ENCODE assay signal across 18 cellular contexts in genomic region chr19:5358173-5358800, GRCh38. TPM values are rescaled to one million over a fixed set of nuclear protein-coding genes. Genes with fewer than 3 reads are reported as not detected.
DNase-seq lines count a peak whose midpoint lies in the region; ATAC-seq and TF ChIP-seq lines count a peak whose summit lies in the region.
"Had no signal": no experiment of that assay in that cellular context is flagged by ENCODE, and none has a peak within 500 bp of the region (broad histone marks: within the 10 kb centered on the region; RNA-seq: fewer than 3 reads in every experiment).

No MANE protein-coding gene starts in this region.

- in situ Hi-C loops in KBM-7 (cut with MboI; ENCODE audit: low pct_unique_long_range_greater_than_20kb, low sequenced_read_pairs), result no loop called here

- H3K4me2 ChIP-seq in neuronal stem cell (ENCODE audit: insufficient read depth, low read length, poor library complexity, severe bottlenecking), result no peak overlapping the region

- no peak overlapping the region for H2BK12ac ChIP-seq in neuronal stem cell (ENCODE audit: low read length)

- no peak overlapping the region for H3K18ac ChIP-seq in neuronal stem cell (ENCODE audit: low read length)

- H3K14ac ChIP-seq in neuronal stem cell (ENCODE audit: low read length), result no peak overlapping the region

- no peak overlapping the region for H3K27ac ChIP-seq in neuronal stem cell (replicated peaks; ENCODE audit: low read length)
- H3K27ac ChIP-seq: brain microvascular endothelial cell, dorsolateral prefrontal cortex, esophagus muscularis mucosa, sigmoid colon had no signal

- peak; percentile 38 for DNase-seq in NCI-H82 (lab: John Stamatoyannopoulos, UW)
- no peak for DNase-seq in NCI-H82 treated with DMSO at 0.1 percent for 48 hours (lab: John Stamatoyannopoulos, UW; ENCODE audit: unreplicated experiment)
- peak; percentile 39 for DNase-seq in NCI-H446 treated with DMSO at 0.1 percent for 48 hours (lab: John Stamatoyannopoulos, UW)
- DNase-seq in cardiac fibroblast (ENCODE audit: low read depth in 2 of 2), result peak; percentile 20 to 34
- DNase-seq in neuronal stem cell (ENCODE audit: low spot score), result no peak
- no peak for DNase-seq in activated T-cell treated with anti-CD3 and anti-CD28 coated beads, Interleukin-2, amount 50 U/mL, for 1 hour
- no peak for DNase-seq in KBM-7
- DNase-seq: activated CD4-positive, alpha-beta T cell treated with anti-CD3 and anti-CD28 coated beads for 48 hours; activated naive CD4-positive, alpha-beta T cell treated with Interleukin-2 at 50 U/mL for 16 hours; brain microvascular endothelial cell; dorsolateral prefrontal cortex; hippocampal formation; MV-4-11; NCI-H2081; sigmoid colon; T1000 had no signal

- H3K4me3 ChIP-seq in cardiac fibroblast (replicated peaks in 1 of 2; ENCODE audit: low read depth in 2 of 2, low read length in 2 of 2) (no peak overlapping the region), neuronal stem cell (ENCODE audit: low read length in 2 of 2) (no peak overlapping the region)
- H3K4me3 ChIP-seq: dorsolateral prefrontal cortex, esophagus muscularis mucosa, sigmoid colon had no signal

- peak overlapping the region; percentile 26 for H2AK5ac ChIP-seq in neuronal stem cell (ENCODE audit: low read depth, low read length)

- H3K79me1 ChIP-seq in neuronal stem cell (ENCODE audit: low read depth, low read length), result no peaks in the 10 kb centered on the region

- H2BK15ac ChIP-seq in neuronal stem cell (ENCODE audit: low read length), result no peak overlapping the region

- H3K9ac ChIP-seq in neuronal stem cell (ENCODE audit: low read depth, low read length, poor library complexity), result no peak overlapping the region

- no peaks in the 10 kb centered on the region for H3K27me3 ChIP-seq in neuronal stem cell (ENCODE audit: control insufficient read depth in 3 of 3, insufficient read depth in 3 of 3, low read depth in 1 of 3, low read length in 3 of 3)
- H3K27me3 ChIP-seq: brain microvascular endothelial cell had no signal

- no peak overlapping the region for H3K23ac ChIP-seq in neuronal stem cell (ENCODE audit: low read depth, low read length, poor library complexity)

- no peak overlapping the region for H2BK5ac ChIP-seq in neuronal stem cell (ENCODE audit: low read length)

- ATAC-seq in GM18909 (IDR thresholded peaks at IDR 0.05; ENCODE audit: poor library complexity, unreplicated experiment), result no peak

- H3K9me3 ChIP-seq in neuronal stem cell (replicated peaks in 1 of 2; ENCODE audit: control insufficient read depth in 2 of 2, insufficient read depth in 1 of 2, low read depth in 1 of 2, low read length in 2 of 2), result no peaks in the 10 kb centered on the region
- H3K9me3 ChIP-seq: esophagus muscularis mucosa, sigmoid colon had no signal

- H2BK120ac ChIP-seq in neuronal stem cell (ENCODE audit: low read depth, low read length), result no peak overlapping the region

- H3K36me3 ChIP-seq in neuronal stem cell (replicated peaks in 1 of 2; ENCODE audit: control insufficient read depth in 2 of 2, insufficient read depth in 2 of 2, low read length in 2 of 2), result no peaks in the 10 kb centered on the region
- H3K36me3 ChIP-seq: brain microvascular endothelial cell, esophagus muscularis mucosa, sigmoid colon had no signal

- no peak overlapping the region for H4K8ac ChIP-seq in neuronal stem cell (ENCODE audit: low read depth, low read length)

- WGBS in neuronal stem cell (ENCODE audit: extremely low coverage in 2 of 2, insufficient read length in 2 of 2, insufficient replicate concordance in 1 of 2), 2 donors, result no CpG with 5 or more reads among the region's 9 CpGs

- H3K4ac ChIP-seq in neuronal stem cell (ENCODE audit: low read length), result no peak overlapping the region

- H2AFZ ChIP-seq in neuronal stem cell (ENCODE audit: low read length), result peak overlapping the region; percentile 52

- TF ChIP-seq CTCF in cardiac fibroblast (IDR thresholded peaks at IDR 0.05; ENCODE audit: low read depth, low read length), result no peak

- no peak overlapping the region for H4K91ac ChIP-seq in neuronal stem cell (ENCODE audit: low read depth, low read length, poor library complexity)

- peaks cover 0 to 2% of the 10 kb centered on the region in 2 donors for H3K4me1 ChIP-seq in neuronal stem cell (ENCODE audit: control insufficient read depth in 2 of 2, insufficient read depth in 1 of 2, low read depth in 1 of 2, low read length in 2 of 2)
- H3K4me1 ChIP-seq: esophagus muscularis mucosa, sigmoid colon had no signal

RNA-seq across cellular contexts. Expression of gene PTPRS, which starts 17.7 kb away (rescaled TPM):
- 162 TPM for polyA plus RNA-seq in neuronal stem cell (2013, experiment 1 of 2)
- 172 TPM for polyA plus RNA-seq in neuronal stem cell (2013, experiment 2 of 2)

Comparison
In these comparisons a context has a peak if more than half of its experiments do, and no peak if none do; other contexts are left out.
1. DNase-seq: peak in NCI-H82 (single experiment), NCI-H446 treated with DMSO at 0.1 percent for 48 hours (single experiment) and cardiac fibroblast (2 of 2); none in NCI-H82 treated with DMSO at 0.1 percent for 48 hours (single experiment), neuronal stem cell (single experiment), activated T-cell treated with anti-CD3 and anti-CD28 coated beads, Interleukin-2, amount 50 U/mL, for 1 hour (single experiment) and KBM-7 (single experiment).